In genomic region chr2:8247905-8248622, GRCh38 we compare ENCODE assay signal across 16 cellular contexts.
DNase-seq lines count a peak whose midpoint lies in the region; ATAC-seq lines count a peak whose summit lies in the region.
"Had no signal": no experiment of that assay in that cellular context is flagged by ENCODE, and none has a peak within 500 bp of the region (broad histone marks: within the 10 kb centered on the region; RNA-seq: fewer than 3 reads in every experiment).

No MANE protein-coding gene starts in this region.

- peaks cover 49 to 78% (median 68%) of the 10 kb centered on the region in 3 donors for H3K36me3 Mint-ChIP-seq in immature natural killer cell

- H3K9me3 Mint-ChIP-seq in immature natural killer cell: peaks cover 0 to 1% (median 0%) of the 10 kb centered on the region in 6 donors

- H3K27me3 Mint-ChIP-seq in immature natural killer cell (ENCODE audit: low read depth in 3 of 3): peaks cover 0 to 3% (median 2%) of the 10 kb centered on the region in 3 donors

- peak overlapping the region in 4 of 6 donors; percentile 1 to 49 (median 44) for H3K27ac Mint-ChIP-seq in immature natural killer cell
- H3K27ac Mint-ChIP-seq: activated CD4-positive, alpha-beta T cell treated with anti-CD3 and anti-CD28 coated beads, Interleukin-2, amount 10 ng/mL, durations not matched to agents 7 days and 5 days had no signal

- DNase-seq in immature natural killer cell: no peak
- no peak for DNase-seq in stimulated activated CD4-positive, alpha-beta T cell treated with anti-CD3 and anti-CD28 coated beads, Interleukin-12 subunit alpha, Interleukin-12 subunit beta, amount 100 ng/mL, for 4 hours
- no peak for DNase-seq in NCI-H1436 (lab: John Stamatoyannopoulos, UW)
- DNase-seq: activated CD4-positive, alpha-beta T cell treated with anti-CD3 and anti-CD28 coated beads, Interleukin-2, amount 10 ng/mL, durations not matched to agents 7 days and 5 days; activated T-cell treated with anti-CD3 and anti-CD28 coated beads, Interleukin-2, amount 50 U/mL, for 4 hours; DMS79 treated with DMSO at 0.1 percent for 48 hours; NK-92 treated with Interleukin-12 subunit alpha and Interleukin-12 subunit beta, amount 100 ng/mL, for 24 hours; SHP77; T1000; thyroid gland had no signal

- no peak overlapping the region for H3K4me3 Mint-ChIP-seq in immature natural killer cell
- H3K4me3 Mint-ChIP-seq: activated CD4-positive, alpha-beta T cell treated with anti-CD3 and anti-CD28 coated beads, Interleukin-2, amount 10 ng/mL, durations not matched to agents 7 days and 5 days; activated T-cell treated with anti-CD3 and anti-CD28 coated beads, Interleukin-2, amount 50 U/mL, for 4 hours had no signal

- H3K27ac ChIP-seq in cingulate gyrus (ENCODE audit: low read depth, low read length) (peak overlapping the region; percentile 74), temporal lobe (ENCODE audit: low read depth, low read length) (peak overlapping the region; percentile 11)
- H3K27ac ChIP-seq: C4-2B had no signal

- H3K4me1 Mint-ChIP-seq in immature natural killer cell: peaks cover 14 to 37% of the 10 kb centered on the region in 2 donors
- H3K4me1 Mint-ChIP-seq: activated CD4-positive, alpha-beta T cell treated with anti-CD3 and anti-CD28 coated beads, Interleukin-2, amount 10 ng/mL, durations not matched to agents 7 days and 5 days had no signal

- ATAC-seq in HG03565 (IDR thresholded peaks at IDR 0.05; ENCODE audit: unreplicated experiment) (peak; percentile 18), GM21447 (IDR thresholded peaks at IDR 0.05; ENCODE audit: unreplicated experiment) (no peak), GM19351 (IDR thresholded peaks at IDR 0.05; ENCODE audit: unreplicated experiment) (no peak)
- ATAC-seq: activated T-cell treated with anti-CD3 and anti-CD28 coated beads, Interleukin-2, amount 50 U/mL, for 4 hours had no signal
